Comparison of ENCODE assay signal across 7 cellular contexts in genomic region chr12:122423258-122424165, GRCh38. TPM values are rescaled to one million over a fixed set of nuclear protein-coding genes. Genes with fewer than 3 reads are reported as not detected.
DNase-seq lines count a peak whose midpoint lies in the region; ATAC-seq and TF ChIP-seq lines count a peak whose summit lies in the region.

No MANE protein-coding gene starts in this region.

- no peak for TF ChIP-seq CTCF in activated B cell treated with CpG ODN at 0.5 μM for 24 hours (IDR thresholded peaks at IDR 0.05)
- TF ChIP-seq CTCF in foreskin keratinocyte (conservative IDR thresholded peaks at IDR 0.05): no peak
- no peak for TF ChIP-seq CTCF in omental fat pad (IDR thresholded peaks at IDR 0.05)

- peak overlapping the region; percentile 85 for H3K4me3 Mint-ChIP-seq in activated B cell treated with CpG ODN at 0.5 μM for 24 hours

- CTCF ChIA-PET in activated B cell treated with CpG ODN at 0.5 μM for 24 hours (lab: Charles Lee): interaction anchor here (1.3 kb wide), 3 partner anchors 23 to 48 kb away, joined by 3 to 9 read pairs (median 7); no protein-coding TSS in a partner anchor

- ATAC-seq in activated B cell treated with CpG ODN at 0.5 μM for 24 hours (ENCODE audit: low read depth) (peak; percentile 13), foreskin keratinocyte (no peak), omental fat pad (ENCODE audit: low FRiP score) (peak; percentile 50), GM19328 (IDR thresholded peaks at IDR 0.05; ENCODE audit: unreplicated experiment) (no peak)

- DNase-seq in EL: peak; percentile 45
- DNase-seq in Kasumi-1 (lab: John Stamatoyannopoulos, UW): peak; percentile 30 to 57
- DNase-seq in activated B cell treated with CpG ODN at 0.5 μM for 24 hours: no peak
- DNase-seq in foreskin keratinocyte: peak in 1 of 2 donors; percentile 54
- no peak for DNase-seq in omental fat pad (ENCODE audit: low spot score)
- no peak for DNase-seq in epidermal melanocyte (ENCODE audit: insufficient read length, low spot score)

- POLR2A ChIA-PET in activated B cell treated with CpG ODN at 0.5 μM for 24 hours (lab: Charles Lee): interaction anchor here (0.5 to 2.4 kb wide), 7 partner anchors 11 to 1039 kb away, joined by 3 to 14 read pairs (median 5); no protein-coding TSS in a partner anchor

- no peaks in the 10 kb centered on the region for H3K27me3 ChIP-seq in foreskin keratinocyte

- no peaks in the 10 kb centered on the region for H3K9me3 Mint-ChIP-seq in activated B cell treated with CpG ODN at 0.5 μM for 24 hours

- H3K4me1 ChIP-seq in foreskin keratinocyte: peaks cover 6% of the 10 kb centered on the region

- H3K27me3 Mint-ChIP-seq in activated B cell treated with CpG ODN at 0.5 μM for 24 hours: no peaks in the 10 kb centered on the region

- H3K27ac ChIP-seq in foreskin keratinocyte: peak overlapping the region; percentile 93

- intact Hi-C loops in activated B cell treated with CpG ODN at 0.5 μM for 24 hours (cut with micrococcal nuclease): loop anchor here (1.0 to 5.0 kb wide), 3 partner anchors 48 to 156 kb away; partner anchors contain the start of genes VPS33A and ZCCHC8

- H3K4me1 Mint-ChIP-seq in activated B cell treated with CpG ODN at 0.5 μM for 24 hours: peaks cover 50% of the 10 kb centered on the region

- H3K27ac Mint-ChIP-seq in activated B cell treated with CpG ODN at 0.5 μM for 24 hours: peak overlapping the region; percentile 76

- H3K36me3 Mint-ChIP-seq in activated B cell treated with CpG ODN at 0.5 μM for 24 hours (ENCODE audit: low read depth): peaks cover 2% of the 10 kb centered on the region

RNA-seq across cellular contexts. Expression of gene CLIP1, which starts 1.0 kb away (rescaled TPM):
- 58.6 and 63.2 TPM in 2 replicates for total RNA-seq in activated B cell treated with CpG ODN at 0.5 μM for 24 hours
- total RNA-seq in foreskin keratinocyte: 31.5 and 34.4 TPM in 2 replicates
- 6.6 and 6.8 TPM in 2 replicates for polyA plus RNA-seq in foreskin keratinocyte
- 100 to 1,000 TPM in 1 of 4 donors, 10 to 100 TPM in 3; 72.8 to 189 (median 91.7) TPM for total RNA-seq in omental fat pad

Comparison
In these comparisons a context has a peak if more than half of its experiments do, and no peak if none do; other contexts are left out.
1. DNase-seq: peak in EL (single experiment) and Kasumi-1 (2 of 2); none in activated B cell treated with CpG ODN at 0.5 μM for 24 hours (single experiment), omental fat pad (single experiment) and epidermal melanocyte (single experiment).
2. ATAC-seq: peak in activated B cell treated with CpG ODN at 0.5 μM for 24 hours (single experiment) and omental fat pad (single experiment); none in foreskin keratinocyte (single experiment) and GM19328 (single experiment).